9 cellular contexts compared by ENCODE assay signal in genomic region chr14:105301103-105301914, GRCh38. TPM values are rescaled to one million over a fixed set of nuclear protein-coding genes. Genes with fewer than 3 reads are reported as not detected.
DNase-seq lines count a peak whose midpoint lies in the region; ATAC-seq, FAIRE-seq and TF ChIP-seq lines count a peak whose summit lies in the region.
"Had no signal": no experiment of that assay in that cellular context is flagged by ENCODE, and none has a peak within 500 bp of the region (broad histone marks: within the 10 kb centered on the region; RNA-seq: fewer than 3 reads in every experiment).

No MANE protein-coding gene starts in this region.

- 0 out of 2 replicates have a peak, but pooled peaks cover 3% of the 10 kb centered on the region for H3K36me3 ChIP-seq in BE2C

- H3K4me1 ChIP-seq in BE2C: no peaks in the 10 kb centered on the region

- peak; percentile 62 for ATAC-seq in HG03439 (IDR thresholded peaks at IDR 0.05; ENCODE audit: unreplicated experiment)

- peak overlapping the region; percentile 93 for H3K4me3 ChIP-seq in BE2C (ENCODE audit: low read depth, low read length)

- H3K27ac ChIP-seq in cingulate gyrus (ENCODE audit: low read depth, low read length) (peak overlapping the region; percentile 94), layer of hippocampus (ENCODE audit: low read depth, low read length) (peak overlapping the region; percentile 98)

- TF ChIP-seq CTCF in BE2C (IDR thresholded peaks at IDR 0.05; ENCODE audit: low read depth, low read length): no peak

- H3K27me3 ChIP-seq in BE2C: no peaks in the 10 kb centered on the region
- H3K27me3 ChIP-seq in layer of hippocampus (ENCODE audit: control insufficient read depth, insufficient read depth, low read length): no peaks in the 10 kb centered on the region

- no peaks in the 10 kb centered on the region for H3K9me3 ChIP-seq in BE2C

- peak; percentile 99 for FAIRE-seq in GM19239 (lab: Jason Lieb, UNC)
- FAIRE-seq: TTC549 had no signal

- DNase-seq in BE2C (peak; percentile 100), GM19239 (ENCODE audit: insufficient read length, low spot score) (peak; percentile 96), NCI-H510A treated with DMSO at 0.1 percent for 48 hours (lab: John Stamatoyannopoulos, UW) (peak; percentile 98)
- DNase-seq in activated CD4-positive, alpha-beta T cell treated with anti-CD3 and anti-CD28 coated beads for 48 hours: peak; percentile 100
- peak; percentile 97 to 99 for DNase-seq in stimulated activated CD4-positive, alpha-beta T cell treated with anti-CD3 and anti-CD28 coated beads, Interleukin-1b, Interleukin-23, amount 100 ng/mL, for 1 hour (ENCODE audit: low read depth in 2 of 2)

RNA-seq across cellular contexts. Expression of gene BRF1, which starts 0.5 kb away (rescaled TPM):
- polyA plus RNA-seq in BE2C (2012; ENCODE audit: insufficient read depth, insufficient read length, low read depth): 43.4 TPM

RNA-seq across cellular contexts. Expression of gene PACS2, which starts 13.2 kb away (rescaled TPM):
- 22.5 TPM for polyA plus RNA-seq in BE2C (2012; ENCODE audit: insufficient read depth, insufficient read length, low read depth)

RNA-seq across cellular contexts. Expression of gene BTBD6, which starts 53.0 kb away (rescaled TPM):
- 67.4 TPM for polyA plus RNA-seq in BE2C (2012; ENCODE audit: insufficient read depth, insufficient read length, low read depth)

Comparison
In these comparisons a context has a peak if more than half of its experiments do, and no peak if none do; other contexts are left out.
1. Peak in every context shown above with its lines: DNase-seq, ATAC-seq, H3K4me3 ChIP-seq and H3K27ac ChIP-seq.